ENCODE assay signal across 25 cellular contexts in the genomic region with DNA sequence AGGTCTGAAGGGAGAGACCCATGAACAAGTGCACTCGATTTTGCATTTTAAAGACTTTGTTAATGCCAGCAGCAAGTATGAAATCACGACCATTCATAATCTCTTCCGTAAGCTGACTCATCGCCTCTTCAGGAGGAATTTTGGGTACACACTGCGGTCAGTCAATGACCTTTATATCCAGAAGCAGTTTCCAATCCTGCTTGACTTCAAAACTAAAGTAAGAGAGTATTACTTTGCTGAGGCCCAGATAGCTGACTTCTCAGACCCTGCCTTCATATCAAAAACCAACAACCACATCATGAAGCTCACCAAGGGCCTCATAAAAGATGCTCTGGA. TPM values are rescaled to one million over a fixed set of nuclear protein-coding genes. Genes with fewer than 3 reads are reported as not detected.
A peak's percentile ranks its signal among the peaks of the same experiment; 100 is the strongest.
DNase-seq lines count a peak whose midpoint lies in the region; ATAC-seq, FAIRE-seq and TF ChIP-seq lines count a peak whose summit lies in the region.
"Had no signal": no experiment of that assay in that cellular context is flagged by ENCODE, and none has a peak within 500 bp of the region (broad histone marks: within the 10 kb centered on the region; RNA-seq: fewer than 3 reads in every experiment).

No MANE protein-coding gene starts in this region.

- peaks cover 0 to 64% (median 15%) of the 10 kb centered on the region in 3 donors for H3K36me3 Mint-ChIP-seq in CD8-positive, alpha-beta memory T cell

- BruUV-seq in endothelial cell of umbilical vein (replicated peaks; lab: Mats Ljungman, UMichigan): no TSS peak

- H3K4me2 ChIP-seq in endothelial cell of umbilical vein (ENCODE audit: insufficient read depth, low read length): no peak overlapping the region

- no peaks in the 10 kb centered on the region for H4K20me1 ChIP-seq in endothelial cell of umbilical vein (replicated peaks; ENCODE audit: control insufficient read depth, extremely low read depth, insufficient read depth, low read length)

- POLR2A ChIA-PET in endothelial cell of umbilical vein (lab: Charles Lee): no interaction called here
- POLR2A ChIA-PET in CD8-positive, alpha-beta memory T cell (lab: Charles Lee): no interaction called here

- no peak for TF ChIP-seq CTCF in VCaP (conservative IDR thresholded peaks at IDR 0.05)
- no peak for TF ChIP-seq CTCF in endothelial cell of umbilical vein (IDR thresholded peaks at IDR 0.05; ENCODE audit: extremely low read depth in 1 of 2, insufficient read depth in 1 of 2, low read depth in 1 of 2, low read length in 2 of 2)
- no peak for TF ChIP-seq CTCF in psoas muscle (IDR thresholded peaks at IDR 0.05)

- peak overlapping the region; percentile 98 for H3K27ac ChIP-seq in VCaP
- peak overlapping the region; percentile 25 for H3K27ac ChIP-seq in endothelial cell of umbilical vein (ENCODE audit: insufficient read depth, low read depth, low read length)
- H3K27ac ChIP-seq in psoas muscle: no peak overlapping the region
- H3K27ac ChIP-seq in CD8-positive, alpha-beta memory T cell (ENCODE audit: low read depth, low read length): no peak overlapping the region
- H3K27ac ChIP-seq: adrenal gland, sigmoid colon had no signal

- intact Hi-C loops in endothelial cell of umbilical vein (cut with micrococcal nuclease): loop anchor here (5.0 kb wide), 2 partner anchors 77 to 217 kb away; no protein-coding TSS in a partner anchor
- intact Hi-C loops in psoas muscle (cut with DNase I): no loop called here

- H3K9ac ChIP-seq in endothelial cell of umbilical vein (replicated peaks; ENCODE audit: extremely low read depth, insufficient read depth, low read length): no peak overlapping the region

- no peak for ATAC-seq in psoas muscle
- ATAC-seq: activated CD4-positive, CD25-positive, alpha-beta regulatory T cell treated with anti-CD3 and anti-CD28 coated beads, Interleukin-2, amount 50 U/mL, for 24 hours; CD8-positive, alpha-beta T cell; left lobe of liver had no signal

- no peak for TF ChIP-seq POLR2A in endothelial cell of umbilical vein (IDR thresholded peaks at IDR 0.05; ENCODE audit: low read depth, low read length)

- H3K9me3 ChIP-seq in endothelial cell of umbilical vein (replicated peaks; ENCODE audit: control insufficient read depth, insufficient read depth, low read length) (no peaks in the 10 kb centered on the region), psoas muscle (no peaks in the 10 kb centered on the region)
- no peaks in the 10 kb centered on the region for H3K9me3 ChIP-seq in CD8-positive, alpha-beta memory T cell (ENCODE audit: low read length)
- H3K9me3 ChIP-seq: adrenal gland, sigmoid colon had no signal

- H3K9me1 ChIP-seq in endothelial cell of umbilical vein (replicated peaks; ENCODE audit: control insufficient read depth, extremely low read depth, insufficient read depth, low read length): no peaks in the 10 kb centered on the region

- H3K36me3 ChIP-seq in endothelial cell of umbilical vein (ENCODE audit: control insufficient read depth in 2 of 2, extremely low read depth in 1 of 2, insufficient read depth in 2 of 2, low read length in 2 of 2) (no peaks in the 10 kb centered on the region), psoas muscle (ENCODE audit: insufficient read depth in 1 of 2, low read depth in 1 of 2) (peaks cover 0 to 30% of the 10 kb centered on the region in 2 donors)
- H3K36me3 ChIP-seq in CD8-positive, alpha-beta memory T cell (ENCODE audit: insufficient read depth, low read length): peaks cover 14% of the 10 kb centered on the region

- no peaks in the 10 kb centered on the region for H3K79me2 ChIP-seq in endothelial cell of umbilical vein (ENCODE audit: control insufficient read depth, insufficient read depth, low read length)

- CTCF ChIA-PET in endothelial cell of umbilical vein (lab: Charles Lee): interaction anchor here (1.2 to 1.6 kb wide), 3 partner anchors 22 to 174 kb away, joined by 3 to 5 read pairs (median 5); no protein-coding TSS in a partner anchor
- CTCF ChIA-PET in CD8-positive, alpha-beta memory T cell (lab: Charles Lee): no interaction called here

- H3K4me1 ChIP-seq in endothelial cell of umbilical vein (ENCODE audit: control insufficient read depth, extremely low read depth, insufficient read depth, low read length) (peaks cover 71% of the 10 kb centered on the region), psoas muscle (no peaks in the 10 kb centered on the region)
- H3K4me1 ChIP-seq in CD8-positive, alpha-beta memory T cell (ENCODE audit: insufficient read depth, low read length): no peaks in the 10 kb centered on the region
- H3K4me1 ChIP-seq: sigmoid colon had no signal

- H3K27me3 ChIP-seq in endothelial cell of umbilical vein (ENCODE audit: control insufficient read depth in 2 of 2, insufficient read depth in 2 of 2, low read length in 2 of 2): no peaks in the 10 kb centered on the region
- no peaks in the 10 kb centered on the region for H3K27me3 ChIP-seq in psoas muscle (ENCODE audit: insufficient read depth in 3 of 3, low read length in 2 of 3)
- no peaks in the 10 kb centered on the region for H3K27me3 ChIP-seq in CD8-positive, alpha-beta memory T cell (ENCODE audit: insufficient read depth, low read length, poor library complexity, severe bottlenecking)
- H3K27me3 ChIP-seq: adrenal gland, sigmoid colon had no signal

- no peaks in the 10 kb centered on the region for H3K27me3 Mint-ChIP-seq in CD8-positive, alpha-beta memory T cell
- H3K27me3 Mint-ChIP-seq: stimulated activated naive CD8-positive, alpha-beta T cell treated with anti-CD3 and anti-CD28 coated beads, Interleukin-15, Interleukin-2, amounts not matched to agents 100 ng/mL and 50 ng/mL, for 24 hours; type B pancreatic cell had no signal

- H3K4me3 Mint-ChIP-seq in CD8-positive, alpha-beta memory T cell: no peak overlapping the region
- H3K4me3 Mint-ChIP-seq: CD8-positive, alpha-beta T cell; H9; stimulated activated naive CD8-positive, alpha-beta T cell treated with anti-CD3 and anti-CD28 coated beads, Interleukin-15, Interleukin-2, amounts not matched to agents 100 ng/mL and 50 ng/mL, for 24 hours; T-helper 2 cell treated with Interferon-gamma antibody and Interleukin-4, amounts not matched to agents 5 μg/mL and 100 μg/mL, for 36 hours; type B pancreatic cell had no signal

- no peaks in the 10 kb centered on the region for H3K9me3 Mint-ChIP-seq in CD8-positive, alpha-beta memory T cell
- H3K9me3 Mint-ChIP-seq: CD8-positive, alpha-beta T cell; H9; stimulated activated naive CD8-positive, alpha-beta T cell treated with anti-CD3 and anti-CD28 coated beads, Interleukin-15, Interleukin-2, amounts not matched to agents 100 ng/mL and 50 ng/mL, for 24 hours; T-helper 2 cell treated with Interferon-gamma antibody and Interleukin-4, amounts not matched to agents 5 μg/mL and 100 μg/mL, for 36 hours; type B pancreatic cell had no signal

- no peak overlapping the region for H3K4me3 ChIP-seq in endothelial cell of umbilical vein (replicated peaks in 1 of 3; ENCODE audit: insufficient read depth in 1 of 3, low read depth in 1 of 3, low read length in 3 of 3)
- no peak overlapping the region for H3K4me3 ChIP-seq in psoas muscle
- H3K4me3 ChIP-seq in CD8-positive, alpha-beta memory T cell (ENCODE audit: low read length): no peak overlapping the region
- H3K4me3 ChIP-seq: adrenal gland, sigmoid colon had no signal

- dilution Hi-C loops in endothelial cell of umbilical vein (cut with MboI; ENCODE audit: extremely low pct_ligation_motif_present, low sequenced_read_pairs): no loop called here

- WGBS in psoas muscle, 3 donors: 87 to 94% (median 94%) methylated on average over 5 of the region's 5 CpGs

- no peak overlapping the region for H2AFZ ChIP-seq in endothelial cell of umbilical vein (ENCODE audit: low read depth, low read length)

- FAIRE-seq in endothelial cell of umbilical vein (lab: Jason Lieb, UNC): peak; percentile 47
- FAIRE-seq: colon, endometrium, GM18507 had no signal

- peaks cover 0 to 6% (median 0%) of the 10 kb centered on the region in 3 donors for H3K4me1 Mint-ChIP-seq in CD8-positive, alpha-beta memory T cell

- DNase-seq in ELR (ENCODE audit: low read depth) (peak; percentile 81), endothelial cell of umbilical vein (ENCODE audit: low read depth, low spot score) (peak; percentile 44), pulmonary artery endothelial cell (ENCODE audit: low read depth, low spot score) (peak; percentile 26), psoas muscle (no peak), NCI-H226 (no peak), SW 1271 (lab: John Stamatoyannopoulos, UW) (no peak)
- no peak for DNase-seq in CD8-positive, alpha-beta memory T cell
- DNase-seq: adrenal gland; CD8-positive, alpha-beta T cell; DMS79 treated with DMSO at 0.1 percent for 48 hours; H9; Kasumi-1; NCI-H1417; NCI-H748 treated with DMSO at 0.1 percent for 48 hours; sigmoid colon; stimulated activated CD4-positive, alpha-beta T cell treated with anti-CD3 and anti-CD28 coated beads, Interleukin-1b, Interleukin-23, amount 100 ng/mL, for 48 hours had no signal

- H3K27ac Mint-ChIP-seq in CD8-positive, alpha-beta memory T cell: no peak overlapping the region
- H3K27ac Mint-ChIP-seq: CD8-positive, alpha-beta T cell; stimulated activated naive CD8-positive, alpha-beta T cell treated with anti-CD3 and anti-CD28 coated beads, Interleukin-15, Interleukin-2, amounts not matched to agents 100 ng/mL and 50 ng/mL, for 24 hours had no signal

TF ChIP-seq in endothelial cell of umbilical vein, 7 proteins besides CTCF, POLR2A, EP300 and RAD21:
- TF ChIP-seq GATA2 (IDR thresholded peaks at IDR 0.05; ENCODE audit: insufficient read depth, insufficient read length, low read depth, low read length): no peak
- peak; percentile 51 for TF ChIP-seq JUN (IDR thresholded peaks at IDR 0.05; ENCODE audit: borderline replicate concordance, insufficient read depth, insufficient read length, low read depth)
- TF ChIP-seq POLR2AphosphoS5 (IDR thresholded peaks at IDR 0.05; ENCODE audit: insufficient read depth, low read depth, low read length): peak; percentile 43
- peak; percentile 37 for TF ChIP-seq FOS (IDR thresholded peaks at IDR 0.05; ENCODE audit: borderline replicate concordance, insufficient read depth, low read length)

RNA-seq across cellular contexts. Expression of a gene that starts 5.9 kb away (rescaled TPM):
- 0.25 and 1.8 TPM in 2 replicates for total RNA-seq in endothelial cell of umbilical vein
- polyA plus RNA-seq in endothelial cell of umbilical vein: 0.72 and 0.94 TPM in 2 replicates
- 2.2 and 3.8 TPM in 2 replicates for polyA plus RNA-seq in endothelial cell of umbilical vein (2011; cell fraction: cytosol; rRNA removed)
- 1.5 and 1.7 TPM in 2 replicates for polyA plus RNA-seq in endothelial cell of umbilical vein (2011; cell fraction: nucleus; rRNA removed)
- polyA plus RNA-seq in endothelial cell of umbilical vein (2012): 1.7 and 17.0 TPM in 2 replicates
- 0.74 and 1.3 TPM in 2 replicates for polyA minus RNA-seq in endothelial cell of umbilical vein
- not detected for polyA minus RNA-seq in endothelial cell of umbilical vein (2011; cell fraction: cytosol; rRNA and poly(A)+ RNA removed)
- 0.29 and 0.43 TPM in 2 replicates for polyA minus RNA-seq in endothelial cell of umbilical vein (2011; cell fraction: nucleus; rRNA and poly(A)+ RNA removed)
- 0.59 and 2.8 TPM in 2 replicates for total RNA-seq in pulmonary artery endothelial cell
- total RNA-seq in psoas muscle: not detected
- polyA plus RNA-seq in psoas muscle: under 1 TPM; 0.03 to 0.12 (median 0.07) TPM
- not detected for total RNA-seq in CD8-positive, alpha-beta memory T cell
- polyA plus RNA-seq in CD8-positive, alpha-beta memory T cell: 0.32 TPM
- total RNA-seq: CD8-positive, alpha-beta T cell; H9; sigmoid colon had no signal

Comparison
In these comparisons a context has a peak if more than half of its experiments do, and no peak if none do; other contexts are left out.
1. DNase-seq: peak in ELR (single experiment), endothelial cell of umbilical vein (single experiment) and pulmonary artery endothelial cell (single experiment); none in psoas muscle (0 of 2), NCI-H226 (single experiment), SW 1271 (0 of 2) and CD8-positive, alpha-beta memory T cell (0 of 5).
2. H3K27ac ChIP-seq: peak in VCaP (single experiment) and endothelial cell of umbilical vein (single experiment); none in psoas muscle (single experiment) and CD8-positive, alpha-beta memory T cell (single experiment).